13 cellular contexts compared by ENCODE assay signal in the genomic region with DNA sequence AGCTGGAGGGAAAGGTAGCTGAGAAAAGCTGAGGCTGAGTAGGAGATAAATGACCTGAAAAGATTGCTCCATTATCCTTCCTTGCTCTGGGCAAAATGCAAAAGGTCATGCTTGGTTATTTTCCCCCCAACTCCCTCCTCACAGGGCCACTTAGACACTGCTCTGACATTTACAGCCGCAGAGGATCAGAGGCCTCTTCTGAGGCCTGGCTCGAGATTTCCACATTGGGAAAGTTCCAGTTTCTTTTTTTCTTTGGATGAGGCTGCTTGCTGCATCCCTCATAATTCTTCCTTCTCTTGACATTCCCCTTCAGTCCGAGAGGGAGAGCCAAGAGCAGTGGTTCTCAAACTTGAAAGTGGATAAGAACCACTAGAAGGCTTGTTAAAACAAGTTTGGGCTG.
DNase-seq lines count a peak whose midpoint lies in the region; TF ChIP-seq lines count a peak whose summit lies in the region.
"Had no signal": no experiment of that assay in that cellular context is flagged by ENCODE, and none has a peak within 500 bp of the region (broad histone marks: within the 10 kb centered on the region; RNA-seq: fewer than 3 reads in every experiment).

No MANE protein-coding gene starts in this region.

- no peak for TF ChIP-seq EP300 in ovary (IDR thresholded peaks at IDR 0.05)

- H3K4me3 ChIP-seq in cardiac muscle cell (no peak overlapping the region), ovary (no peak overlapping the region)
- H3K4me3 ChIP-seq: MG63 had no signal

- H3K36me3 ChIP-seq in cardiac muscle cell = no peaks in the 10 kb centered on the region
- H3K36me3 ChIP-seq in ovary = no peaks in the 10 kb centered on the region
- H3K36me3 ChIP-seq: MG63 had no signal

- H3K27ac Mint-ChIP-seq in brain = peak overlapping the region; percentile 53 to 97 (median 92)
- H3K27ac Mint-ChIP-seq in activated T-helper 2 cell treated with anti-CD3 and anti-CD28 coated beads, Interferon-gamma antibody, Interleukin-2, Interleukin-4, amounts not matched to agents 10 μg/mL and 5 μg/mL and 100 μg/mL, durations not matched to agents 14 hours and 24 hours and 36 hours = no peak overlapping the region
- no peak overlapping the region for H3K27ac Mint-ChIP-seq in activated CD4-positive, alpha-beta memory T cell treated with anti-CD3 and anti-CD28 coated beads for 36 hours
- H3K27ac Mint-ChIP-seq: activated T-cell treated with anti-CD3 and anti-CD28 coated beads, Interleukin-2, amount 50 U/mL, for 72 hours had no signal

- TF ChIP-seq CTCF in brain (conservative IDR thresholded peaks at IDR 0.05) (no peak), cardiac muscle cell (IDR thresholded peaks at IDR 0.05; ENCODE audit: low read depth, low read length) (no peak), ovary (IDR thresholded peaks at IDR 0.05) (no peak)

- DNase-seq in DMS79 treated with DMSO at 0.1 percent for 48 hours (lab: John Stamatoyannopoulos, UW) (peak; percentile 68), cardiac muscle cell (ENCODE audit: low read depth in 1 of 2, low spot score in 1 of 2) (peak in 1 of 2 donors; percentile 53), ovary (peak in 4 of 5 donors; percentile 43 to 67 (median 64)), SKM-1 (lab: John Stamatoyannopoulos, UW; ENCODE audit: unreplicated experiment) (no peak), NCI-H510A treated with DMSO at 0.1 percent for 48 hours (lab: John Stamatoyannopoulos, UW) (no peak)
- DNase-seq in activated T-helper 2 cell treated with anti-CD3 and anti-CD28 coated beads, Interferon-gamma antibody, Interleukin-2, Interleukin-4, amounts not matched to agents 10 μg/mL and 5 μg/mL and 100 μg/mL, durations not matched to agents 14 hours and 24 hours and 36 hours (ENCODE audit: low spot score) = no peak
- no peak for DNase-seq in activated CD4-positive, alpha-beta memory T cell treated with anti-CD3 and anti-CD28 coated beads for 36 hours
- DNase-seq: activated CD4-positive, alpha-beta T cell treated with anti-CD3 and anti-CD28 coated beads for 48 hours; activated T-cell treated with anti-CD3 and anti-CD28 coated beads, Interleukin-2, amount 50 U/mL, for 72 hours; erythroblast; MG63; NCI-H2171 treated with DMSO at 0.1 percent for 48 hours had no signal

- peak overlapping the region in 2 of 5 experiments; percentile 24 to 38 for H3K4me3 Mint-ChIP-seq in brain
- H3K4me3 Mint-ChIP-seq in activated T-helper 2 cell treated with anti-CD3 and anti-CD28 coated beads, Interferon-gamma antibody, Interleukin-2, Interleukin-4, amounts not matched to agents 10 μg/mL and 5 μg/mL and 100 μg/mL, durations not matched to agents 14 hours and 24 hours and 36 hours (ENCODE audit: low read depth) = no peak overlapping the region
- no peak overlapping the region for H3K4me3 Mint-ChIP-seq in activated CD4-positive, alpha-beta memory T cell treated with anti-CD3 and anti-CD28 coated beads for 36 hours
- H3K4me3 Mint-ChIP-seq: activated T-cell treated with anti-CD3 and anti-CD28 coated beads, Interleukin-2, amount 50 U/mL, for 72 hours had no signal

- no peaks in the 10 kb centered on the region for H3K36me3 Mint-ChIP-seq in brain
- H3K36me3 Mint-ChIP-seq in activated T-helper 2 cell treated with anti-CD3 and anti-CD28 coated beads, Interferon-gamma antibody, Interleukin-2, Interleukin-4, amounts not matched to agents 10 μg/mL and 5 μg/mL and 100 μg/mL, durations not matched to agents 14 hours and 24 hours and 36 hours (ENCODE audit: low read depth) = no peaks in the 10 kb centered on the region
- no peaks in the 10 kb centered on the region for H3K36me3 Mint-ChIP-seq in activated CD4-positive, alpha-beta memory T cell treated with anti-CD3 and anti-CD28 coated beads for 36 hours

- peaks cover 3% of the 10 kb centered on the region for H3K27me3 Mint-ChIP-seq in brain
- H3K27me3 Mint-ChIP-seq in activated T-helper 2 cell treated with anti-CD3 and anti-CD28 coated beads, Interferon-gamma antibody, Interleukin-2, Interleukin-4, amounts not matched to agents 10 μg/mL and 5 μg/mL and 100 μg/mL, durations not matched to agents 14 hours and 24 hours and 36 hours (ENCODE audit: low read depth) = peaks cover 50% of the 10 kb centered on the region
- H3K27me3 Mint-ChIP-seq in activated CD4-positive, alpha-beta memory T cell treated with anti-CD3 and anti-CD28 coated beads for 36 hours = peaks cover 46% of the 10 kb centered on the region

- H3K9me3 Mint-ChIP-seq in brain = no peaks in the 10 kb centered on the region
- no peaks in the 10 kb centered on the region for H3K9me3 Mint-ChIP-seq in activated T-helper 2 cell treated with anti-CD3 and anti-CD28 coated beads, Interferon-gamma antibody, Interleukin-2, Interleukin-4, amounts not matched to agents 10 μg/mL and 5 μg/mL and 100 μg/mL, durations not matched to agents 14 hours and 24 hours and 36 hours
- no peaks in the 10 kb centered on the region for H3K9me3 Mint-ChIP-seq in activated CD4-positive, alpha-beta memory T cell treated with anti-CD3 and anti-CD28 coated beads for 36 hours
- H3K9me3 Mint-ChIP-seq: activated T-cell treated with anti-CD3 and anti-CD28 coated beads, Interleukin-2, amount 50 U/mL, for 72 hours had no signal

- H3K9me3 ChIP-seq in cardiac muscle cell (ENCODE audit: low read depth) (no peaks in the 10 kb centered on the region), ovary (no peaks in the 10 kb centered on the region)
- H3K9me3 ChIP-seq: MG63 had no signal

- peaks cover 9% of the 10 kb centered on the region for H3K4me1 ChIP-seq in cardiac muscle cell (ENCODE audit: low read depth)
- peaks cover 5% of the 10 kb centered on the region for H3K4me1 ChIP-seq in ovary (ENCODE audit: insufficient read depth)

- CTCF ChIA-PET in activated CD4-positive, alpha-beta memory T cell treated with anti-CD3 and anti-CD28 coated beads for 36 hours (lab: Charles Lee) = no interaction called here

- intact Hi-C loops in ovary (cut with DNase I) = no loop called here
- intact Hi-C loops in activated T-helper 2 cell treated with anti-CD3 and anti-CD28 coated beads, Interferon-gamma antibody, Interleukin-2, Interleukin-4, amounts not matched to agents 10 μg/mL and 5 μg/mL and 100 μg/mL, durations not matched to agents 14 hours and 24 hours and 36 hours (cut with micrococcal nuclease) = no loop called here
- intact Hi-C loops in activated CD4-positive, alpha-beta memory T cell treated with anti-CD3 and anti-CD28 coated beads for 36 hours (cut with micrococcal nuclease) = no loop called here

- H3K27me3 ChIP-seq in cardiac muscle cell (no peaks in the 10 kb centered on the region), ovary (no peaks in the 10 kb centered on the region)
- H3K27me3 ChIP-seq: MG63 had no signal

- peak overlapping the region; percentile 50 for H3K27ac ChIP-seq in cardiac muscle cell
- peak overlapping the region in 1 of 2 donors; percentile 86 for H3K27ac ChIP-seq in ovary

- POLR2A ChIA-PET in activated CD4-positive, alpha-beta memory T cell treated with anti-CD3 and anti-CD28 coated beads for 36 hours (lab: Charles Lee) = no interaction called here

- no peak for TF ChIP-seq POLR2A in ovary (IDR thresholded peaks at IDR 0.05)

- H3K4me1 Mint-ChIP-seq in brain = peaks cover 63% of the 10 kb centered on the region
- no peaks in the 10 kb centered on the region for H3K4me1 Mint-ChIP-seq in activated T-helper 2 cell treated with anti-CD3 and anti-CD28 coated beads, Interferon-gamma antibody, Interleukin-2, Interleukin-4, amounts not matched to agents 10 μg/mL and 5 μg/mL and 100 μg/mL, durations not matched to agents 14 hours and 24 hours and 36 hours (ENCODE audit: low read depth)
- no peaks in the 10 kb centered on the region for H3K4me1 Mint-ChIP-seq in activated CD4-positive, alpha-beta memory T cell treated with anti-CD3 and anti-CD28 coated beads for 36 hours (ENCODE audit: low read depth)

- 5 to 9% (median 6%) methylated on average over 3 of the region's 3 CpGs for WGBS in ovary, 3 donors

Comparison
In these comparisons a context has a peak if more than half of its experiments do, and no peak if none do; other contexts are left out.
1. DNase-seq: peak in DMS79 treated with DMSO at 0.1 percent for 48 hours (single experiment) and ovary (4 of 5); none in activated T-helper 2 cell treated with anti-CD3 and anti-CD28 coated beads, Interferon-gamma antibody, Interleukin-2, Interleukin-4, amounts not matched to agents 10 μg/mL and 5 μg/mL and 100 μg/mL, durations not matched to agents 14 hours and 24 hours and 36 hours (single experiment), SKM-1 (single experiment), NCI-H510A treated with DMSO at 0.1 percent for 48 hours (single experiment) and activated CD4-positive, alpha-beta memory T cell treated with anti-CD3 and anti-CD28 coated beads for 36 hours (single experiment).
2. H3K27ac Mint-ChIP-seq: peak in brain (5 of 5); none in activated T-helper 2 cell treated with anti-CD3 and anti-CD28 coated beads, Interferon-gamma antibody, Interleukin-2, Interleukin-4, amounts not matched to agents 10 μg/mL and 5 μg/mL and 100 μg/mL, durations not matched to agents 14 hours and 24 hours and 36 hours (single experiment) and activated CD4-positive, alpha-beta memory T cell treated with anti-CD3 and anti-CD28 coated beads for 36 hours (single experiment).